In the genomic region with DNA sequence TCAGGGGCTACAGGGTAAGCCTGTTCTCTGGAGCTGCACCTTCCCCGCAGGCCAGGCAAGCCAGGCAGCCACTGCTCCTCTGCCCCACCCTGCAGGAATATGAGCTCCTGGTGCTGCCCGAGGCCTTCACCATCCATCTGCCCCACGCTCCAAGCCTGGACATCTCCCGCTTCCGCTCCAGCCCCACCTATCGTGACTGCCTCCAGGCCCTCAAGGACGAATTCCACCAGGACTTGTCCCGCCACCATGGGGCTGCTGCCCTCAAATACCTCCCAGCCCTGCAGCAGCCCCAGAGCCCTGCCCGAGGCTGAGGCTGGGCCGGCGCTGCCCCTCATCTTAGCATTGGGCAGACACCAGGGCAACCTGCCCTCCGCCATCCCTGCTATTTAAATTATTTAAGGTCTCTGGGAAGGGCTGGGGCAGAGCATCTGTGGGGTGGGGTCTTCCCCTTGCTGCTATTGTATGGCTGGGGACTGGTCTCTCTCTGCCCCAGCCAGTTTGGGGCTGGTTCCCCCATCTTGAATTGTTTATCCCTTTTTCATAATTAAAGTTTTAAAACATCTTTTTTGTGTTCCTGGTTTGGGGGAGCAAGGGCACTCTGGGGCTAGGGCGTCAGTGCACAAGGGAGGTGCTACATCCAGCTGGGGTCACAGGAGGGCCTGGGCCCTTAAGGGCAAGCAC, we compare ENCODE assay signal across 15 cellular contexts. TPM values are rescaled to one million over a fixed set of nuclear protein-coding genes. Genes with fewer than 3 reads are reported as not detected.
A peak's percentile ranks its signal among the peaks of the same experiment; 100 is the strongest.
DNase-seq lines count a peak whose midpoint lies in the region; ATAC-seq and TF ChIP-seq lines count a peak whose summit lies in the region.
"Had no signal": no experiment of that assay in that cellular context is flagged by ENCODE, and none has a peak within 500 bp of the region (broad histone marks: within the 10 kb centered on the region; RNA-seq: fewer than 3 reads in every experiment).

No MANE protein-coding gene starts in this region.

- H3K27ac ChIP-seq in BLaER1 treated with 17β-estradiol and CSF1 and Interleukin-3, amounts not matched to agents 10 nM and 100 nM, result peak overlapping the region in 8 of 11 experiments; percentile 76 to 88 (median 82); a peak in 14 of 22 replicates
- H3K27ac ChIP-seq in coronary artery (no peak overlapping the region), ovary (no peak overlapping the region), GM23338 (ENCODE audit: low read depth) (no peak overlapping the region)
- H3K27ac ChIP-seq: prostate gland had no signal

- H3K79me2 ChIP-seq in GM23338 (replicated peaks; ENCODE audit: insufficient read depth), result peaks cover 12% of the 10 kb centered on the region

- intact Hi-C loops in ovary (cut with DNase I), result no loop called here

- peaks cover 58% of the 10 kb centered on the region for H3K36me3 Mint-ChIP-seq in GM23338 (ENCODE audit: low read depth)
- H3K36me3 Mint-ChIP-seq: activated naive CD4-positive, alpha-beta T cell treated with anti-CD3 and anti-CD28 coated beads, Interleukin-2, amount 50 U/mL, for 72 hours had no signal

- DNase-seq in GM13976 (ENCODE audit: low spot score) (peak; percentile 24), coronary artery (ENCODE audit: low spot score) (peak; percentile 63), ovary (peak in 3 of 5 donors; percentile 14 to 22 (median 16)), GOT3 (lab: John Stamatoyannopoulos, UW) (no peak), mucosa of gallbladder (ENCODE audit: low spot score) (no peak), GM23338 (ENCODE audit: low spot score) (no peak)
- DNase-seq: effector CD8-positive, alpha-beta T cell; left colon; NCI-H748 treated with DMSO at 0.1 percent for 48 hours; SW 1271 had no signal

- H3K4me2 ChIP-seq in BLaER1 treated with 17β-estradiol and CSF1 and Interleukin-3, amounts not matched to agents 10 nM and 100 nM, result peak overlapping the region in 10 of 11 experiments; percentile 8 to 99 (median 95); a peak in 18 of 22 replicates
- H3K4me2 ChIP-seq in GM23338, result no peak overlapping the region

- ATAC-seq in HG03342 (IDR thresholded peaks at IDR 0.05; ENCODE audit: unreplicated experiment), result no peak
- no peak; the same call in 2 of the 3 replicates for ATAC-seq in GM23338
- ATAC-seq: activated naive CD4-positive, alpha-beta T cell treated with anti-CD3 and anti-CD28 coated beads, Interleukin-2, amount 50 U/mL, for 72 hours; left colon; WTC11 had no signal

- no peaks in the 10 kb centered on the region for H3K9me2 ChIP-seq in GM23338 (ENCODE audit: insufficient read depth)

- H3K27me3 ChIP-seq in BLaER1 treated with 17β-estradiol and CSF1 and Interleukin-3, amounts not matched to agents 10 nM and 100 nM, result peaks cover 3 to 21% (median 15%) of the 10 kb centered on the region in 11 experiments; a peak in 13 of 22 replicates
- H3K27me3 ChIP-seq in ovary, result no peaks in the 10 kb centered on the region
- H3K27me3 ChIP-seq in GM23338 (ENCODE audit: insufficient read depth), result no peaks in the 10 kb centered on the region

- no peaks in the 10 kb centered on the region; the same call in 2 of the 3 replicates for H3K9me3 Mint-ChIP-seq in GM23338
- H3K9me3 Mint-ChIP-seq: activated naive CD4-positive, alpha-beta T cell treated with anti-CD3 and anti-CD28 coated beads, Interleukin-2, amount 50 U/mL, for 72 hours; WTC11 had no signal

- H3F3A ChIP-seq in GM23338 (replicated peaks; ENCODE audit: low read depth), result 0 out of 2 replicates have a peak, but pooled peaks cover 4% of the 10 kb centered on the region

- peak overlapping the region in 7 of 11 experiments; percentile 14 to 76 (median 66); a peak in 9 of 22 replicates for H3K9ac ChIP-seq in BLaER1 treated with 17β-estradiol and CSF1 and Interleukin-3, amounts not matched to agents 10 nM and 100 nM

- in situ Hi-C loops in GM13976 (cut with MboI; ENCODE audit: low sequenced_read_pairs, unreplicated experiment), result no loop called here

- H3K9me3 ChIP-seq in BLaER1 treated with 17β-estradiol and CSF1 and Interleukin-3, amounts not matched to agents 10 nM and 100 nM (replicated peaks in 1 of 11), result no peaks in the 10 kb centered on the region
- no peaks in the 10 kb centered on the region for H3K9me3 ChIP-seq in ovary
- H3K9me3 ChIP-seq: prostate gland had no signal

- H3K4me3 ChIP-seq in BLaER1 treated with 17β-estradiol and CSF1 and Interleukin-3, amounts not matched to agents 10 nM and 100 nM, result no peak overlapping the region
- H3K4me3 ChIP-seq in coronary artery (no peak overlapping the region), ovary (no peak overlapping the region), GM23338 (no peak overlapping the region)
- H3K4me3 ChIP-seq: prostate gland had no signal

- TF ChIP-seq CTCF in GM13976 (IDR thresholded peaks at IDR 0.05; ENCODE audit: borderline replicate concordance, control extremely low read depth, extremely low read depth, insufficient read depth, missing control alignments), result no peak
- TF ChIP-seq CTCF in coronary artery (IDR thresholded peaks at IDR 0.05), result no peak
- no peak for TF ChIP-seq CTCF in ovary (IDR thresholded peaks at IDR 0.05)
- TF ChIP-seq CTCF in GM23338 (conservative IDR thresholded peaks at IDR 0.05; ENCODE audit: low read depth in 2 of 2), result no peak

- no peak overlapping the region for H2AFZ ChIP-seq in GM23338

- WGBS in ovary, 3 donors, result 42 to 62% (median 45%) methylated on average over 13 of the region's 13 CpGs

- no peak overlapping the region; the same call in 2 of the 3 replicates for H3K4me3 Mint-ChIP-seq in GM23338
- H3K4me3 Mint-ChIP-seq: WTC11 had no signal

- H3K36me3 ChIP-seq in BLaER1 treated with 17β-estradiol and CSF1 and Interleukin-3, amounts not matched to agents 10 nM and 100 nM, result peaks cover 0 to 11% (median 0%) of the 10 kb centered on the region in 11 experiments; a peak in 5 of 22 replicates
- H3K36me3 ChIP-seq in ovary, result no peaks in the 10 kb centered on the region
- peaks cover 4% of the 10 kb centered on the region; the same call in 1 of the 2 replicates for H3K36me3 ChIP-seq in GM23338 (ENCODE audit: insufficient read depth)
- H3K36me3 ChIP-seq: prostate gland had no signal

- H3K27me3 Mint-ChIP-seq in GM23338 (ENCODE audit: insufficient read depth, low read depth, poor library complexity), result peaks cover 13% of the 10 kb centered on the region

- peaks cover 17% of the 10 kb centered on the region for H3K4me1 Mint-ChIP-seq in GM23338

- peaks cover 51 to 99% (median 90%) of the 10 kb centered on the region in 10 experiments for H3K4me1 ChIP-seq in BLaER1 treated with 17β-estradiol and CSF1 and Interleukin-3, amounts not matched to agents 10 nM and 100 nM
- H3K4me1 ChIP-seq in ovary (ENCODE audit: insufficient read depth) (peaks cover 2% of the 10 kb centered on the region), GM23338 (ENCODE audit: insufficient read depth) (peaks cover 5% of the 10 kb centered on the region)

- H3K27ac Mint-ChIP-seq in GM23338, result no peak overlapping the region
- H3K27ac Mint-ChIP-seq: activated naive CD4-positive, alpha-beta T cell treated with anti-CD3 and anti-CD28 coated beads, Interleukin-2, amount 50 U/mL, for 72 hours; WTC11 had no signal

- peaks cover 0 to 51% (median 12%) of the 10 kb centered on the region in 11 experiments; a peak in 16 of 22 replicates for H4K20me1 ChIP-seq in BLaER1 treated with 17β-estradiol and CSF1 and Interleukin-3, amounts not matched to agents 10 nM and 100 nM
- peaks cover 10% of the 10 kb centered on the region for H4K20me1 ChIP-seq in GM23338 (replicated peaks; ENCODE audit: insufficient read depth)

- TF ChIP-seq EP300 in ovary (IDR thresholded peaks at IDR 0.05), result no peak

- TF ChIP-seq POLR2A in ovary (IDR thresholded peaks at IDR 0.05), result no peak

TF ChIP-seq in GM23338, 12 proteins besides CTCF, POLR2A, EP300 and RAD21 (continues in another document):
- TF ChIP-seq POLR2AphosphoS5 (IDR thresholded peaks at IDR 0.05; ENCODE audit: low read depth) (no peak), CREB1 (CRISPR knock-in tag; IDR thresholded peaks at IDR 0.05; ENCODE audit: low read depth) (no peak), ZNF114 (CRISPR knock-in tag; IDR thresholded peaks at IDR 0.05) (no peak), NANOG (IDR thresholded peaks at IDR 0.05; ENCODE audit: borderline replicate concordance) (no peak)

RNA-seq across cellular contexts. Expression of a gene that starts 6.2 kb away (rescaled TPM):
- total RNA-seq in ovary, result 1 to 10 TPM; 1.4 to 8.0 (median 5.2) TPM
- polyA plus RNA-seq in ovary, result 1 to 10 TPM in 1 of 2 donors, under 1 TPM in 1; 0.42 to 2.5 TPM
- total RNA-seq in mucosa of gallbladder, result 2.2 TPM
- total RNA-seq in GM23338 (2014; rRNA removed; shearing (Covaris generic)), result 74.5 and 107 TPM in 2 replicates
- polyA plus RNA-seq in GM23338 (2016; fragmentation: Nextera tagmentation; extraction: Ambion mirVana), result 89.8 and 97.8 TPM in 2 replicates

RNA-seq across cellular contexts. Expression of a gene that starts 11.0 kb away (rescaled TPM):
- total RNA-seq in ovary, result 10 to 100 TPM; 18.7 to 31.7 (median 26.5) TPM
- polyA plus RNA-seq in ovary, result 10 to 100 TPM in 1 of 2 donors, 1 to 10 TPM in 1; 2.9 to 30.0 TPM
- 31.4 TPM for total RNA-seq in mucosa of gallbladder
- total RNA-seq in GM23338 (2014; rRNA removed; shearing (Covaris generic)), result 22.4 and 34.1 TPM in 2 replicates
- 23.3 and 27.6 TPM in 2 replicates for polyA plus RNA-seq in GM23338 (2016; fragmentation: Nextera tagmentation; extraction: Ambion mirVana)

RNA-seq across cellular contexts. Expression of a gene that starts 21.6 kb away (rescaled TPM):
- total RNA-seq in ovary (1 to 10 TPM in 1 of 7 donors, under 1 TPM in 5, not detected in 1; 0.48 to 1.6 (median 0.67) TPM), mucosa of gallbladder (not detected)
- polyA plus RNA-seq in ovary (under 1 TPM in 1 of 2 donors, not detected in 1; 0.23 TPM), GM23338 (2016; fragmentation: Nextera tagmentation; extraction: Ambion mirVana) (not detected in 2 replicates)
- total RNA-seq in GM23338 (2014; rRNA removed; shearing (Covaris generic)), result 1.1 TPM in 1 of 2 replicates, not detected in the other

RNA-seq across cellular contexts. Expression of a gene that starts 43.2 kb away (rescaled TPM):
- total RNA-seq in ovary (10 to 100 TPM in 6 of 7 donors, 1 to 10 TPM in 1; 9.9 to 24.1 (median 15.2) TPM), mucosa of gallbladder (16.3 TPM)
- polyA plus RNA-seq in ovary (1 to 10 TPM; 3.7 to 8.0 TPM), GM23338 (2016; fragmentation: Nextera tagmentation; extraction: Ambion mirVana) (5.9 and 6.8 TPM in 2 replicates)
- 34.1 and 39.4 TPM in 2 replicates for total RNA-seq in GM23338 (2014; rRNA removed; shearing (Covaris generic))

Comparison
In these comparisons a context has a peak if more than half of its experiments do, and no peak if none do; other contexts are left out.
1. H3K27ac ChIP-seq: peak in BLaER1 treated with 17β-estradiol and CSF1 and Interleukin-3, amounts not matched to agents 10 nM and 100 nM (8 of 11); none in coronary artery (0 of 2), ovary (0 of 2) and GM23338 (single experiment).
2. DNase-seq: peak in GM13976 (single experiment), coronary artery (single experiment) and ovary (3 of 5); none in GOT3 (single experiment), mucosa of gallbladder (single experiment) and GM23338 (single experiment).